8 cellular contexts compared by ENCODE assay signal in genomic region chr10:110221721-110222261, GRCh38. TPM values are rescaled to one million over a fixed set of nuclear protein-coding genes. Genes with fewer than 3 reads are reported as not detected.
DNase-seq lines count a peak whose midpoint lies in the region; ATAC-seq and TF ChIP-seq lines count a peak whose summit lies in the region.

No MANE protein-coding gene starts in this region.

- H3K9me3 ChIP-seq in CD4-positive, alpha-beta T cell (ENCODE audit: control insufficient read depth, low read length): no peaks in the 10 kb centered on the region
- H3K9me3 ChIP-seq in gastroesophageal sphincter (no peaks in the 10 kb centered on the region), tibial nerve (no peaks in the 10 kb centered on the region)

- no peaks in the 10 kb centered on the region for H3K27me3 ChIP-seq in CD4-positive, alpha-beta T cell (ENCODE audit: control insufficient read depth, insufficient read depth, low read length)
- H3K27me3 ChIP-seq in gastroesophageal sphincter (no peaks in the 10 kb centered on the region), tibial nerve (no peaks in the 10 kb centered on the region)

- ATAC-seq in CD4-positive, alpha-beta T cell (ENCODE audit: poor library complexity): peak; percentile 62
- ATAC-seq in GM19452 (IDR thresholded peaks at IDR 0.05; ENCODE audit: unreplicated experiment): peak; percentile 55
- peak; percentile 35 for ATAC-seq in HG03571 (IDR thresholded peaks at IDR 0.05; ENCODE audit: unreplicated experiment)
- ATAC-seq in gastroesophageal sphincter: peak; percentile 72

- H3K4me1 ChIP-seq in gastroesophageal sphincter (peaks cover 6 to 68% (median 37%) of the 10 kb centered on the region in 3 donors), tibial nerve (peaks cover 0 to 35% (median 11%) of the 10 kb centered on the region in 4 donors)

- WGBS in gastroesophageal sphincter (ENCODE audit: low coverage in 1 of 2), 2 donors: 2 to 11% methylated on average over 8 to 9 of the region's 20 CpGs
- 9 to 10% methylated on average over 20 of the region's 20 CpGs for WGBS in tibial nerve, 2 donors

- peak overlapping the region; percentile 72 for H3K27ac Mint-ChIP-seq in CD4-positive, alpha-beta T cell

- TF ChIP-seq CTCF in CD4-positive, alpha-beta T cell (IDR thresholded peaks at IDR 0.05): no peak
- TF ChIP-seq CTCF in gastroesophageal sphincter (IDR thresholded peaks at IDR 0.05) (peak in 2 of 4 experiments; percentile 17 to 40), tibial nerve (IDR thresholded peaks at IDR 0.05) (peak in 4 of 5 experiments; percentile 12 to 38 (median 23))

- no peak for TF ChIP-seq EP300 in gastroesophageal sphincter (IDR thresholded peaks at IDR 0.05)
- TF ChIP-seq EP300 in tibial nerve (IDR thresholded peaks at IDR 0.05): peak in 1 of 2 donors; percentile 87

- POLR2A ChIA-PET in CD4-positive, alpha-beta T cell (lab: Charles Lee): interaction anchor here (0.7 to 10.1 kb wide), 6 partner anchors 10 to 697 kb away, joined by 3 to 386 read pairs (median 4); partner anchors contain the start of genes BBIP1, MXI1 and SHOC2

- intact Hi-C loops in CD4-positive, alpha-beta T cell (cut with DNase I, micrococcal nuclease): loop anchor here (1.0 to 10.0 kb wide), 5 partner anchors 9 to 1963 kb away; partner anchors contain the start of gene GPAM (in 1 of the 2)

- H3K27me3 Mint-ChIP-seq in CD4-positive, alpha-beta T cell: no peaks in the 10 kb centered on the region

- peak overlapping the region; percentile 79 for H3K4me3 Mint-ChIP-seq in CD4-positive, alpha-beta T cell

- H3K36me3 ChIP-seq in gastroesophageal sphincter: no peaks in the 10 kb centered on the region
- H3K36me3 ChIP-seq in tibial nerve: no peaks in the 10 kb centered on the region

- H3K36me3 Mint-ChIP-seq in CD4-positive, alpha-beta T cell (ENCODE audit: low read depth): peaks cover 4% of the 10 kb centered on the region

- no peak overlapping the region for H3K27ac ChIP-seq in CD4-positive, alpha-beta T cell (ENCODE audit: low read depth, low read length)
- H3K27ac ChIP-seq in gastroesophageal sphincter (peak overlapping the region; percentile 92 to 99 (median 94)), tibial nerve (peak overlapping the region; percentile 66 to 92 (median 80))

- CTCF ChIA-PET in CD4-positive, alpha-beta T cell (lab: Charles Lee): interaction anchor here (0.9 to 6.8 kb wide), 4 partner anchors 12 to 86 kb away, joined by 3 to 118 read pairs (median 4); partner anchors contain the start of gene MXI1

- no peaks in the 10 kb centered on the region for H3K9me3 Mint-ChIP-seq in CD4-positive, alpha-beta T cell

- peak; percentile 56 to 84 (median 66) for DNase-seq in CD4-positive, alpha-beta T cell
- DNase-seq in SHP77 treated with DMSO at 0.1 percent for 48 hours (lab: John Stamatoyannopoulos, UW) (peak; percentile 55), nucleus accumbens (lab: John Stamatoyannopoulos, UW) (peak in 53 of 56 donors; percentile 23 to 88 (median 66)), tibial nerve (ENCODE audit: low spot score in 2 of 2) (peak; percentile 47 to 67)
- DNase-seq in activated naive CD4-positive, alpha-beta T cell (lab: John Stamatoyannopoulos, UW): peak; percentile 32 to 59 (median 40)

- TF ChIP-seq POLR2A in gastroesophageal sphincter (IDR thresholded peaks at IDR 0.05) (peak; percentile 9 to 28), tibial nerve (IDR thresholded peaks at IDR 0.05) (peak in 1 of 2 donors; percentile 64)

- H3K4me1 Mint-ChIP-seq in CD4-positive, alpha-beta T cell (ENCODE audit: low read depth): peaks cover 47% of the 10 kb centered on the region

- H3K4me3 ChIP-seq in gastroesophageal sphincter (peak overlapping the region; percentile 33 to 43), tibial nerve (peak overlapping the region; percentile 19 to 52 (median 27))

RNA-seq across cellular contexts. Expression of gene MXI1, which starts 14.4 kb away (rescaled TPM):
- 10 to 100 TPM; 74.3 to 84.3 TPM for total RNA-seq in CD4-positive, alpha-beta T cell
- total RNA-seq in gastroesophageal sphincter: 100 to 1,000 TPM; 103 to 279 (median 218) TPM
- 100 to 1,000 TPM; 103 to 131 (median 123) TPM for total RNA-seq in tibial nerve
